8 cellular contexts compared by ENCODE assay signal in the genomic region with DNA sequence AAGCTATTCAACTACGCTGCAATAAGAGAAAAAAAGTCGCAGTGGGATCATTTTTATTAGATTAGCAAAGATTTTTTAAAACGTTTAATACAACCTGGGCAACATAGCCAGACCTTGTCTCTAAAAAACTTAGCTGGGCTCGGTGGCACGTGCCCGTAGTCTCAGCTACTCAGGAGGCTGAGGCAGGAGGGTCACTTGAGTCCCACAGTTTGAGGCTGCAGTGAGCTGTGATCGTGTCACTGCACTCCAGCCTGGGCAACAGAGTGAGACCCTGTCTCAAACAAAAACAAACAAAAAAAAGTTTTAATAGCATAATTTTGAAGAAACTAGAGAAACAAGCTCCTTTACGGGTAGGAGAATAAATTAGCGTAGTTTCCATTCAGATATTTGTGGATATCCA. TPM values are rescaled to one million over a fixed set of nuclear protein-coding genes. Genes with fewer than 3 reads are reported as not detected.
DNase-seq lines count a peak whose midpoint lies in the region; ATAC-seq and TF ChIP-seq lines count a peak whose summit lies in the region.

No MANE protein-coding gene starts in this region.

- peak overlapping the region; percentile 83 for H3K4me3 Mint-ChIP-seq in Caco-2 (ENCODE audit: unreplicated experiment)

- intact Hi-C loops in Caco-2 (cut with micrococcal nuclease; ENCODE audit: unreplicated experiment) = no loop called here

- BruUV-seq in Caco-2 (replicated peaks; lab: Mats Ljungman, UMichigan) = TSS peak; percentile 73

- H3K36me3 ChIP-seq in Caco-2 (ENCODE audit: control insufficient read depth, insufficient read depth, low read length) (peaks cover 1% of the 10 kb centered on the region; the same call in 1 of the 2 replicates), MG63 (no peaks in the 10 kb centered on the region), neuron (ENCODE audit: insufficient read depth, low read length) (no peaks in the 10 kb centered on the region), Peyer's patch (no peaks in the 10 kb centered on the region)

- H3K27ac ChIP-seq in coronary artery = no peak overlapping the region
- H3K27ac ChIP-seq in Peyer's patch = no peak overlapping the region

- CTCF ChIA-PET in Caco-2 (lab: Charles Lee) = interaction anchor here (1.5 kb wide), 1 partner anchor 64 kb away, joined by 3 read pairs; no protein-coding TSS in a partner anchor

- TF ChIP-seq POLR2A in Peyer's patch (IDR thresholded peaks at IDR 0.05) = no peak

- POLR2A ChIA-PET in Caco-2 (lab: Charles Lee) = interaction anchor here (0.5 kb wide), 1 partner anchor 69 kb away, joined by 3 read pairs; no protein-coding TSS in a partner anchor

- no peaks in the 10 kb centered on the region for H3K9me3 Mint-ChIP-seq in Caco-2 (ENCODE audit: unreplicated experiment)

- H3K4me1 ChIP-seq in Caco-2 (peaks cover 9% of the 10 kb centered on the region; the same call in 1 of the 2 replicates), neuron (ENCODE audit: insufficient read depth, low read length) (peaks cover 6% of the 10 kb centered on the region), Peyer's patch (peaks cover 0 to 15% (median 4%) of the 10 kb centered on the region in 4 donors)

- TF ChIP-seq CTCF in Caco-2 (IDR thresholded peaks at IDR 0.05; ENCODE audit: insufficient read depth in 1 of 2, low read depth in 1 of 2, low read length in 1 of 2, severe bottlenecking in 1 of 2, unreplicated experiment in 1 of 2) = no peak
- TF ChIP-seq CTCF in coronary artery (IDR thresholded peaks at IDR 0.05) = no peak
- no peak for TF ChIP-seq CTCF in Peyer's patch (IDR thresholded peaks at IDR 0.05)

- no peak overlapping the region for H2AFZ ChIP-seq in neuron (ENCODE audit: low read depth, low read length)

- no peaks in the 10 kb centered on the region for H3K27me3 Mint-ChIP-seq in Caco-2 (ENCODE audit: insufficient read depth, unreplicated experiment)

- H3K4me1 Mint-ChIP-seq in Caco-2 (ENCODE audit: low read depth, unreplicated experiment) = no peaks in the 10 kb centered on the region

- ATAC-seq in HG02798 (IDR thresholded peaks at IDR 0.05; ENCODE audit: poor library complexity, unreplicated experiment) = no peak

- H3K4me3 ChIP-seq in Caco-2 (ENCODE audit: low read depth, low read length) = no peak overlapping the region; the same call in 1 of the 2 replicates
- peak overlapping the region; percentile 83 for H3K4me3 ChIP-seq in MG63
- H3K4me3 ChIP-seq in coronary artery = peak overlapping the region; percentile 90
- H3K4me3 ChIP-seq in neuron (ENCODE audit: low read length) = peak overlapping the region; percentile 79
- peak overlapping the region in 1 of 4 donors; percentile 97 for H3K4me3 ChIP-seq in Peyer's patch

- H3K27ac Mint-ChIP-seq in Caco-2 (ENCODE audit: unreplicated experiment) = peak overlapping the region; percentile 88

- no peak for DNase-seq in Caco-2
- no peak for DNase-seq in MG63
- DNase-seq in coronary artery (ENCODE audit: low spot score) = no peak
- DNase-seq in Peyer's patch = no peak
- DNase-seq in SHP77 treated with DMSO at 0.1 percent for 48 hours (lab: John Stamatoyannopoulos, UW) = no peak
- DNase-seq in GDM1 (lab: John Stamatoyannopoulos, UW) = no peak

- H3K9me3 ChIP-seq in Caco-2 = no peaks in the 10 kb centered on the region
- no peaks in the 10 kb centered on the region for H3K9me3 ChIP-seq in MG63
- no peaks in the 10 kb centered on the region for H3K9me3 ChIP-seq in neuron (ENCODE audit: low read length)
- no peaks in the 10 kb centered on the region for H3K9me3 ChIP-seq in Peyer's patch

- no peaks in the 10 kb centered on the region for H3K36me3 Mint-ChIP-seq in Caco-2 (ENCODE audit: insufficient read depth, unreplicated experiment)

- H3K27me3 ChIP-seq in Caco-2 (replicated peaks; ENCODE audit: control insufficient read depth, insufficient read depth, low read length) (no peaks in the 10 kb centered on the region), MG63 (no peaks in the 10 kb centered on the region), neuron (ENCODE audit: insufficient read depth, low read length) (no peaks in the 10 kb centered on the region), Peyer's patch (no peaks in the 10 kb centered on the region)

RNA-seq across cellular contexts. Expression of gene PRDM15, which starts 1.0 kb away (rescaled TPM):
- total RNA-seq in Caco-2 (2022) (5.6 and 8.2 TPM in 2 replicates), Peyer's patch (10 to 100 TPM in 3 of 4 donors, 1 to 10 TPM in 1; 9.3 to 47.9 (median 16.9) TPM)
- 3.3 and 7.8 TPM in 2 replicates for total RNA-seq in MG63 (2014; rRNA removed; shearing (Covaris generic); ENCODE audit: low replicate concordance)
